ENCODE assay signal across 8 cellular contexts in the genomic region with DNA sequence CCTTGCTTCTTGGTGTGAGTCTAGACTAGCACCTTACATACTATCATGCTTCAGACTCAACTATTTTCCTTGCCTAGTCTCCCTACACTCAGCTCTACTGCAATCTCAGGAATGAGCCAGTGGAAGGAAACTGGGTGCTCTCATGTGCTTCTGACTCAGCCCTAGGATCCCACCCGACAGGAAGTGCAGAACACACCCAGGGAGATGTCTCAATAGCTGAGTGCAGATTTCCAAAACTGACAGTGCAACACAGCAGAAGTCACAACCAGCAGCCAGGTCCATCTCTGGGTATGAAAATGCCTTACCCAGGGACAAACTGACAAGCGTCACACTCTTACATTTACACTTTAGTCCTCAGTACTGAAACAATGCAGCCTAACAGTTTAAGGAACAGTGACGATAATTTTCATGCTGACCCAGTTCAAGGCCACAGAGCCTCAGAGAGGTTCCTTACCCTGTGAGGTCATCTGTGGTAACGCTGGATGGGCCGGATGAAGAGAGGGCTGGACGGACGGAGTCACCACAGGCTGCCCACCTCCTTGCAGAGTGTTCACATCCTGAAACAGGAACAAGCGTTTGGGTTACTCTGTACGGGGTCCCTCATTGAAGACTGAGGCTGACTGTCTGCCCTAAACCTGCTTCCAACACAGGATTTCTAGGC. TPM values are rescaled to one million over a fixed set of nuclear protein-coding genes. Genes with fewer than 3 reads are reported as not detected.
DNase-seq lines count a peak whose midpoint lies in the region; ATAC-seq and TF ChIP-seq lines count a peak whose summit lies in the region.

No MANE protein-coding gene starts in this region.

- TF ChIP-seq CTCF in BJ (IDR thresholded peaks at IDR 0.05; ENCODE audit: insufficient read depth, low read depth, low read length) (no peak), PC-3 (conservative IDR thresholded peaks at IDR 0.05; ENCODE audit: low read depth, low read length) (no peak), esophagus muscularis mucosa (IDR thresholded peaks at IDR 0.05) (no peak), nephron progenitor cell (IDR thresholded peaks at IDR 0.05) (no peak), H9 (conservative IDR thresholded peaks at IDR 0.05) (no peak)

- no peak overlapping the region for H3K9ac ChIP-seq in PC-3 (ENCODE audit: low read length)
- H3K9ac ChIP-seq in H9 (ENCODE audit: extremely low read depth, insufficient read length, low read length), result no peak overlapping the region

- H3K27me3 Mint-ChIP-seq in nephron progenitor cell (ENCODE audit: low read depth, poor library complexity) (no peaks in the 10 kb centered on the region), H9 (ENCODE audit: low read depth) (no peaks in the 10 kb centered on the region)

- intact Hi-C loops in PC-3 (cut with micrococcal nuclease) (no loop called here), esophagus muscularis mucosa (cut with DNase I) (no loop called here)

- H3K4me3 Mint-ChIP-seq in nephron progenitor cell (no peak overlapping the region), H9 (no peak overlapping the region)

- TF ChIP-seq POLR2A in esophagus muscularis mucosa (IDR thresholded peaks at IDR 0.05; ENCODE audit: low read depth), result no peak
- TF ChIP-seq POLR2A in GM18505 (IDR thresholded peaks at IDR 0.05; ENCODE audit: borderline replicate concordance, extremely low read depth, insufficient read depth, insufficient read length), result no peak

- H2AK5ac ChIP-seq in H9 (ENCODE audit: insufficient read length, low read length), result no peak overlapping the region

- H3K9me3 ChIP-seq in PC-3 (ENCODE audit: low read length) (no peaks in the 10 kb centered on the region), esophagus muscularis mucosa (no peaks in the 10 kb centered on the region), H9 (ENCODE audit: control insufficient read depth, low read depth, low read length) (no peaks in the 10 kb centered on the region)

- CTCF ChIA-PET in BJ (lab: Yijun Ruan, JAX), result interaction anchor here (0.6 to 1.4 kb wide), 2 partner anchors 17 to 375 kb away, joined by 5 read pairs; no protein-coding TSS in a partner anchor
- CTCF ChIA-PET in PC-3 (lab: Charles Lee), result no interaction called here

- H2BK20ac ChIP-seq in H9 (ENCODE audit: low read depth, low read length, poor library complexity, severe bottlenecking), result no peak overlapping the region

- H3K79me2 ChIP-seq in PC-3 (ENCODE audit: low read length) (no peaks in the 10 kb centered on the region), H9 (ENCODE audit: insufficient read depth, low read length) (no peaks in the 10 kb centered on the region)

- H3T11ph ChIP-seq in H9 (ENCODE audit: low read length), result no peak overlapping the region

- H3K79me1 ChIP-seq in H9 (ENCODE audit: insufficient read depth, low read depth, low read length, poor library complexity, severe bottlenecking), result no peaks in the 10 kb centered on the region

- no peaks in the 10 kb centered on the region for H3K23me2 ChIP-seq in H9 (ENCODE audit: insufficient read length, low read depth, low read length, poor library complexity, severe bottlenecking)

- ATAC-seq in PC-3, result peak; percentile 98
- ATAC-seq in GM18505 (IDR thresholded peaks at IDR 0.05; ENCODE audit: unreplicated experiment), result no peak

- no peak overlapping the region for H3K18ac ChIP-seq in H9 (ENCODE audit: insufficient read length, low read depth, low read length)

- H2AFZ ChIP-seq in PC-3 (ENCODE audit: low read length), result no peak overlapping the region; the same call in 1 of the 2 replicates
- H2AFZ ChIP-seq in H9 (ENCODE audit: low read length), result no peak overlapping the region

- no peak overlapping the region for H3K4ac ChIP-seq in H9 (ENCODE audit: low read depth, low read length)

- H2BK12ac ChIP-seq in H9 (ENCODE audit: insufficient read length, low read depth, low read length), result no peak overlapping the region

- no peak overlapping the region for H4K8ac ChIP-seq in H9 (replicated peaks; ENCODE audit: insufficient read length, low read depth, low read length)

- H3K4me1 Mint-ChIP-seq in nephron progenitor cell (no peaks in the 10 kb centered on the region), H9 (no peaks in the 10 kb centered on the region)

- H3K36me3 ChIP-seq in BJ (ENCODE audit: control insufficient read depth, insufficient read depth, low read length), result peaks cover 11% of the 10 kb centered on the region
- peaks cover 35% of the 10 kb centered on the region for H3K36me3 ChIP-seq in PC-3 (ENCODE audit: low read depth, low read length)
- H3K36me3 ChIP-seq in esophagus muscularis mucosa, result peaks cover 51 to 94% (median 85%) of the 10 kb centered on the region in 4 donors

- no peak overlapping the region for H3K14ac ChIP-seq in H9 (ENCODE audit: insufficient read depth, low read length)

- H3K36me3 Mint-ChIP-seq in nephron progenitor cell (ENCODE audit: low read depth), result peaks cover 20% of the 10 kb centered on the region
- H3K36me3 Mint-ChIP-seq in H9 (ENCODE audit: insufficient read depth in 1 of 3, low read depth in 3 of 3), result peaks cover 9 to 53% (median 24%) of the 10 kb centered on the region in 3 experiments; a peak in 5 of 7 replicates

- no peak overlapping the region for H2BK15ac ChIP-seq in H9 (ENCODE audit: low read depth, low read length)

- no peak overlapping the region for H2BK120ac ChIP-seq in H9 (ENCODE audit: low read depth, low read length, poor library complexity, severe bottlenecking)

- H4K91ac ChIP-seq in H9 (ENCODE audit: insufficient read length, low read depth, low read length), result no peak overlapping the region

- H3K23ac ChIP-seq in H9 (ENCODE audit: insufficient read length, low read depth, low read length), result no peak overlapping the region

- peak overlapping the region; percentile 27; the same call in 1 of the 2 replicates for H3K4me2 ChIP-seq in PC-3 (ENCODE audit: low read length)
- no peak overlapping the region for H3K4me2 ChIP-seq in H9 (ENCODE audit: insufficient read depth, insufficient read length, low read length)

- 51% methylated on average over 9 of the region's 9 CpGs for WGBS in esophagus muscularis mucosa
- no CpG with 5 or more reads among the region's 9 CpGs for WGBS in H9 (ENCODE audit: extremely low coverage, insufficient read length, low lambda C conversion rate)

- H3K27me3 ChIP-seq in BJ (ENCODE audit: control insufficient read depth, insufficient read depth, low read length), result no peaks in the 10 kb centered on the region
- H3K27me3 ChIP-seq in PC-3 (ENCODE audit: low read length), result no peaks in the 10 kb centered on the region
- no peaks in the 10 kb centered on the region for H3K27me3 ChIP-seq in esophagus muscularis mucosa
- H3K27me3 ChIP-seq in H9 (ENCODE audit: insufficient read depth, low read length), result no peaks in the 10 kb centered on the region

- no peaks in the 10 kb centered on the region for H3F3A ChIP-seq in PC-3 (ENCODE audit: low read length, unreplicated experiment)

- no peak overlapping the region for H3K56ac ChIP-seq in H9 (ENCODE audit: insufficient read length, low read depth, low read length)

- TF ChIP-seq EP300 in esophagus muscularis mucosa (IDR thresholded peaks at IDR 0.05), result no peak

- H3K4me1 ChIP-seq in PC-3 (ENCODE audit: insufficient read depth, low read length) (peaks cover 15% of the 10 kb centered on the region), esophagus muscularis mucosa (no peaks in the 10 kb centered on the region), H9 (ENCODE audit: insufficient read depth, low read length) (no peaks in the 10 kb centered on the region)

- H3K27ac Mint-ChIP-seq in nephron progenitor cell (peak overlapping the region; percentile 21), H9 (peak overlapping the region in 1 of 3 experiments; percentile 71; a peak in 2 of 7 replicates)

- POLR2A ChIA-PET in BJ (lab: Charles Lee) (interaction anchor here (0.6 kb wide), 1 partner anchor 37 kb away, joined by 4 read pairs; a partner anchor contains a TSS), PC-3 (lab: Charles Lee; ENCODE audit: unreplicated experiment) (interaction anchor here (0.6 kb wide), 1 partner anchor 86 kb away, joined by 3 read pairs; no protein-coding TSS in a partner anchor)

- no peaks in the 10 kb centered on the region for H4K20me1 ChIP-seq in PC-3 (ENCODE audit: low read length)
- no peaks in the 10 kb centered on the region for H4K20me1 ChIP-seq in H9 (ENCODE audit: control insufficient read depth, insufficient read depth, insufficient read length)

- H3K4me3 ChIP-seq in BJ (ENCODE audit: low read depth, low read length) (no peak overlapping the region), PC-3 (ENCODE audit: low read length) (no peak overlapping the region), esophagus muscularis mucosa (peak overlapping the region; percentile 4 to 28 (median 18))

- no peak overlapping the region for H2BK5ac ChIP-seq in H9 (ENCODE audit: insufficient read length, low read length)

- H3K9me3 Mint-ChIP-seq in nephron progenitor cell (no peaks in the 10 kb centered on the region), H9 (no peaks in the 10 kb centered on the region)

- DNase-seq in BJ (ENCODE audit: low read depth) (peak; percentile 73), PC-3 (peak; percentile 65), esophagus muscularis mucosa (ENCODE audit: extremely low spot score) (peak; percentile 93), nephron progenitor cell (no peak), H9 (no peak), HuH-7 (ENCODE audit: low spot score) (no peak), NCI-H187 (lab: John Stamatoyannopoulos, UW) (no peak)

- H4K5ac ChIP-seq in H9 (ENCODE audit: insufficient read length, low read depth, low read length), result no peak overlapping the region

- BruUV-seq in PC-3 (replicated peaks; lab: Mats Ljungman, UMichigan), result TSS peak; percentile 32

- H3K9me2 ChIP-seq in PC-3 (replicated peaks; ENCODE audit: low read length), result no peaks in the 10 kb centered on the region

- H3K27ac ChIP-seq in PC-3 (ENCODE audit: low read length), result peak overlapping the region; percentile 40
- H3K27ac ChIP-seq in esophagus muscularis mucosa (replicated peaks in 1 of 4), result peak overlapping the region; percentile 43 to 65 (median 60)
- H3K27ac ChIP-seq in H9 (ENCODE audit: insufficient read length, low read depth, low read length), result no peak overlapping the region

RNA-seq across cellular contexts. Expression of a gene that starts 33.0 kb away (rescaled TPM):
- 29.2 and 45.0 TPM in 2 replicates for polyA plus RNA-seq in BJ (2011; rRNA removed)
- polyA minus RNA-seq in BJ (2011; rRNA and poly(A)+ RNA removed), result 48.1 and 80.0 TPM in 2 replicates
- total RNA-seq in PC-3 (2014; rRNA removed) (10.7 and 15.0 TPM in 2 replicates), esophagus muscularis mucosa (10 to 100 TPM; 18.1 to 23.0 (median 20.6) TPM), H9 (2021) (18.5 and 19.3 TPM in 2 replicates)

RNA-seq across cellular contexts. Expression of a gene that starts 33.3 kb away (rescaled TPM):
- polyA plus RNA-seq in BJ (2011; rRNA removed), result 25.7 and 36.6 TPM in 2 replicates
- 22.3 and 23.3 TPM in 2 replicates for polyA minus RNA-seq in BJ (2011; rRNA and poly(A)+ RNA removed)
- total RNA-seq in PC-3 (2014; rRNA removed) (9.2 and 9.7 TPM in 2 replicates), esophagus muscularis mucosa (10 to 100 TPM in 1 of 4 donors, 1 to 10 TPM in 3; 8.3 to 10.8 (median 8.9) TPM), H9 (2021) (34.4 and 34.8 TPM in 2 replicates)

RNA-seq across cellular contexts. Expression of a gene that starts 37.3 kb away (rescaled TPM):
- 8.7 and 10.7 TPM in 2 replicates for polyA plus RNA-seq in BJ (2011; rRNA removed)
- polyA minus RNA-seq in BJ (2011; rRNA and poly(A)+ RNA removed), result 4.5 and 7.2 TPM in 2 replicates
- total RNA-seq in PC-3 (2014; rRNA removed) (2.1 and 3.6 TPM in 2 replicates), esophagus muscularis mucosa (10 to 100 TPM; 11.6 to 19.4 (median 15.8) TPM), H9 (2021) (1.0 and 1.3 TPM in 2 replicates)

Comparison
In these comparisons a context has a peak if more than half of its experiments do, and no peak if none do; other contexts are left out.
1. DNase-seq: peak in BJ (single experiment), PC-3 (single experiment) and esophagus muscularis mucosa (single experiment); none in nephron progenitor cell (single experiment), H9 (single experiment), HuH-7 (single experiment) and NCI-H187 (0 of 2).
2. H3K4me3 ChIP-seq: peak in esophagus muscularis mucosa (4 of 4); none in BJ (single experiment) and PC-3 (single experiment).